8 cellular contexts compared by ENCODE assay signal in the genomic region with DNA sequence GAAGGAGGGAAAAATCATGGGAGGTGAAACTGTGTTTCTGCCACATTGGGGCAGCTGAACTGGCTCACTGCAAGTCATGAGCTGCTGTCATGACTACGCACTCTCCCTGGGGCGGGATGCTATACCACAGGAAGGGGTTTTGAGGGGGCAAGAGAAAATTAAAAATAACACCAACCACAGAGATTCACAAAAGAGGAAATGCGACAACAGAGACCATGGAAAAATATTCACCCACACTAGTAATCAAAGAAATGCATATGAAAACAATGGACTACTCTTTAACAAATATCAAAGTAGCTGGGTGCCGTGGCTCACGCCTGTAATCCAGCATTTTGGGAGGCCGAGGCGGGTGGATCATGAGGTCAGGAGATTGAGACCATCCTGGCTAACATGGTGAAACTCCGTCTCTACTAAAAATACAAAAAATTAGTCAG.
DNase-seq lines count a peak whose midpoint lies in the region; ATAC-seq and TF ChIP-seq lines count a peak whose summit lies in the region.

No MANE protein-coding gene starts in this region.

- no peak overlapping the region for H3K4me3 Mint-ChIP-seq in dendritic cell treated with granulocyte-macrophage colony-stimulating factor and Interleukin-4, amounts not matched to agents 40 ng/mL and 50 ng/mL, for 4 days

- TF ChIP-seq CTCF in GM10248 (IDR thresholded peaks at IDR 0.05; ENCODE audit: control extremely low read depth, extremely low read depth, low read depth, missing control alignments) = no peak

- POLR2A ChIA-PET in GM10248 (lab: Yijun Ruan, JAX) = interaction anchor here (0.5 kb wide), 1 partner anchor 152 kb away, joined by 4 read pairs; no protein-coding TSS in a partner anchor

- DNase-seq in GM10248 (ENCODE audit: extremely low spot score) (peak; percentile 63), NAMALWA (ENCODE audit: low spot score) (peak; percentile 80), left colon (no peak), T-helper 9 cell (no peak), kidney tubule cell (ENCODE audit: low spot score) (no peak), HK-2 (ENCODE audit: unreplicated experiment) (no peak)

- peaks cover 6% of the 10 kb centered on the region for H3K9me3 Mint-ChIP-seq in dendritic cell treated with granulocyte-macrophage colony-stimulating factor and Interleukin-4, amounts not matched to agents 40 ng/mL and 50 ng/mL, for 4 days

- intact Hi-C loops in dendritic cell treated with granulocyte-macrophage colony-stimulating factor and Interleukin-4, amounts not matched to agents 40 ng/mL and 50 ng/mL, for 4 days (cut with micrococcal nuclease) = no loop called here
- intact Hi-C loops in left colon (cut with DNase I, micrococcal nuclease) = no loop called here

- peaks cover 79% of the 10 kb centered on the region for H3K36me3 Mint-ChIP-seq in dendritic cell treated with granulocyte-macrophage colony-stimulating factor and Interleukin-4, amounts not matched to agents 40 ng/mL and 50 ng/mL, for 4 days (ENCODE audit: low read depth)

- CTCF ChIA-PET in GM10248 (lab: Yijun Ruan, JAX) = interaction anchor here (0.9 to 4.1 kb wide), 7 partner anchors 10 to 177 kb away, joined by 3 to 36 read pairs (median 3); no protein-coding TSS in a partner anchor

- H3K4me1 Mint-ChIP-seq in dendritic cell treated with granulocyte-macrophage colony-stimulating factor and Interleukin-4, amounts not matched to agents 40 ng/mL and 50 ng/mL, for 4 days (ENCODE audit: low read depth) = peaks cover 76% of the 10 kb centered on the region

- peak; percentile 59 for ATAC-seq in GM21576 (IDR thresholded peaks at IDR 0.05; ENCODE audit: unreplicated experiment)
- ATAC-seq in left colon = no peak

- H3K27ac Mint-ChIP-seq in dendritic cell treated with granulocyte-macrophage colony-stimulating factor and Interleukin-4, amounts not matched to agents 40 ng/mL and 50 ng/mL, for 4 days = peak overlapping the region; percentile 74

- no peaks in the 10 kb centered on the region for H3K27me3 Mint-ChIP-seq in dendritic cell treated with granulocyte-macrophage colony-stimulating factor and Interleukin-4, amounts not matched to agents 40 ng/mL and 50 ng/mL, for 4 days

Comparison
In these comparisons a context has a peak if more than half of its experiments do, and no peak if none do; other contexts are left out.
1. DNase-seq: peak in GM10248 (single experiment) and NAMALWA (single experiment); none in left colon (0 of 2), T-helper 9 cell (single experiment), kidney tubule cell (single experiment) and HK-2 (single experiment).